14 cellular contexts compared by ENCODE assay signal in the genomic region with DNA sequence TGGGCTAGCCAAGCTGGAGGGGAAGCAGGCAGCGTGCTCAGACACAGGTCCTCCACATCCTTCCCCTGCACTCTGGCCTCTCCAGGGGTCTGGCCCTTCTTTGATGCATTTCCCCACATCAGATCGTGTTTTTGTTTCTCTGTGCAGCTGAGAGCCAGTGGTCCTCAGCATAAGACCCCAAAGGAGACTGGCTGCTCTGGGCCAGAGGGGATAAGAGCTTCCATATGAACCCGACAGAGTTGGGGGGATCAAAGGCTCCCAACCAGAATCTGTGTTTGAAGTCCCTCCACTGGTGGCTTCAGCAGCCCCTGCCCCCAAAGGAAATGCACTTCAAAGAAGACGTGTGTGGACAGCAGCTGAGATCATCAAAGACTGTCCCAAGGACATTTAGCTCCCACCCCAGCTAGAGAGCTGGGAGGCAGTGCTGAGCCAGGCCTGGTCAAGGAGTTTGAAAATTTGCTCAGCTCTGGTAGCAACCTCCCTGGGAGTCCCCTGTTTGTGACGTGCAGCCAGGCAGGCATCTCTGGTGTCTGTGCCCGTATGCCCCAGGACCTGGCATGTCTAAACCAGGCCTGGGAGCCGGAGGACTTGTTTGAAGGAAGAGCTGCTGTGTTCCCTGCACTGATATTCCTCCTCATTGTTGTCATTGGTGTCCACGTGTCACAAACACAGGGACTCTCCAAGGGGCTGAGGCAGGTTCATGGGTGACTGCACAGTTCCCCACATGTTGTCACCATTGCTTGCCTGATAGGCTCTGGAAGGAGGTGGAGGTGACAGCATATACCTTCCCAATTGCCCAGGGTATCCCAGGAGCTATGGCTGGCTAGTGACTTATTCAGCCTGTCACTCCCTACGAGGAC.
"Had no signal": no experiment of that assay in that cellular context is flagged by ENCODE, and none has a peak within 500 bp of the region (broad histone marks: within the 10 kb centered on the region; RNA-seq: fewer than 3 reads in every experiment).

No MANE protein-coding gene starts in this region.

- FAIRE-seq: endothelial cell of umbilical vein, small intestine had no signal

- H3K36me3 Mint-ChIP-seq: activated CD4-positive, alpha-beta memory T cell treated with anti-CD3 and anti-CD28 coated beads for 36 hours had no signal

- H3K4me1 ChIP-seq: colonic mucosa, heart left ventricle, thyroid gland, uterus had no signal

- H3K36me3 ChIP-seq: colonic mucosa, uterus had no signal

- H3K27me3 ChIP-seq: colonic mucosa, heart left ventricle, thyroid gland, uterus had no signal

- DNase-seq: activated CD4-positive, alpha-beta memory T cell treated with anti-CD3 and anti-CD28 coated beads for 36 hours; activated CD4-positive, CD25-positive, alpha-beta regulatory T cell treated with anti-CD3 and anti-CD28 coated beads, Interleukin-2, amount 50 U/mL, for 72 hours; activated naive CD4-positive, alpha-beta T cell; activated T-cell treated with anti-CD3 and anti-CD28 coated beads, Interleukin-2, amount 50 U/mL, for 72 hours; colonic mucosa; foreskin melanocyte; heart left ventricle; retina; small intestine; T-helper 2 cell; thyroid gland; uterus had no signal

- H3K9me3 ChIP-seq: colonic mucosa, heart left ventricle, thyroid gland, uterus had no signal

- H3K9me3 Mint-ChIP-seq: activated CD4-positive, alpha-beta memory T cell treated with anti-CD3 and anti-CD28 coated beads for 36 hours; activated T-cell treated with anti-CD3 and anti-CD28 coated beads, Interleukin-2, amount 50 U/mL, for 72 hours; neural crest cell had no signal

- H3K4me3 ChIP-seq: colonic mucosa, heart left ventricle, thyroid gland, uterus had no signal

- H3K27ac ChIP-seq: colonic mucosa, heart left ventricle, thyroid gland, uterus had no signal

- H3K4me3 Mint-ChIP-seq: activated CD4-positive, alpha-beta memory T cell treated with anti-CD3 and anti-CD28 coated beads for 36 hours; activated T-cell treated with anti-CD3 and anti-CD28 coated beads, Interleukin-2, amount 50 U/mL, for 72 hours; neural crest cell had no signal

- H3K27ac Mint-ChIP-seq: activated CD4-positive, alpha-beta memory T cell treated with anti-CD3 and anti-CD28 coated beads for 36 hours; activated T-cell treated with anti-CD3 and anti-CD28 coated beads, Interleukin-2, amount 50 U/mL, for 72 hours had no signal
